ENCODE assay signal across 1 cellular context in genomic region chr7:23531794-23532489, GRCh38.
TF ChIP-seq lines count a peak whose summit lies in the region.

Gene TRA2A, minus strand, starts transcription at chr7:23531981. Its CDS starts 157 bp downstream, at chr7:23531824.

TF ChIP-seq in HepG2, 621 proteins besides CTCF, POLR2A, EP300 and RAD21 (continued from another document and continues in another):
- no peak for TF ChIP-seq TAF15 (IDR thresholded peaks at IDR 0.05; ENCODE audit: low read depth, low read length, poor library complexity, severe bottlenecking)
- no peak for TF ChIP-seq ZNF260 (CRISPR knock-in tag; IDR thresholded peaks at IDR 0.05; ENCODE audit: borderline replicate concordance, low read depth)
- TF ChIP-seq ZNF343 (CRISPR knock-in tag; IDR thresholded peaks at IDR 0.05): no peak
- TF ChIP-seq ZNF430 (CRISPR knock-in tag; IDR thresholded peaks at IDR 0.05): peak; percentile 69
- TF ChIP-seq ZNF44 (CRISPR knock-in tag; IDR thresholded peaks at IDR 0.05): no peak
- peak; percentile 53; the same call in 1 of the 2 replicates for TF ChIP-seq ZNF124 (CRISPR knock-in tag; IDR thresholded peaks at IDR 0.05)
- TF ChIP-seq TEF (CRISPR knock-in tag; IDR thresholded peaks at IDR 0.05): 0 out of 2 replicates have a peak, but pooled peaks have one; percentile 61
- TF ChIP-seq ZNF704 (CRISPR knock-in tag; IDR thresholded peaks at IDR 0.05; ENCODE audit: borderline replicate concordance): peak; percentile 45; the same call in 1 of the 2 replicates
- TF ChIP-seq ZKSCAN8 (CRISPR knock-in tag; IDR thresholded peaks at IDR 0.05; ENCODE audit: borderline replicate concordance): peak; percentile 46; the same call in 1 of the 2 replicates
- TF ChIP-seq ZNF160 (CRISPR knock-in tag; IDR thresholded peaks at IDR 0.05): peak; percentile 75; the same call in 1 of the 2 replicates
- peak; percentile 59; the same call in 1 of the 2 replicates for TF ChIP-seq ETV5 (CRISPR knock-in tag; IDR thresholded peaks at IDR 0.05; ENCODE audit: borderline replicate concordance)
- TF ChIP-seq ZSCAN31 (CRISPR knock-in tag; IDR thresholded peaks at IDR 0.05; ENCODE audit: low read depth): 0 out of 2 replicates have a peak, but pooled peaks have one; percentile 32
- no peak; the same call in 1 of the 2 replicates for TF ChIP-seq ZNF563 (CRISPR knock-in tag; IDR thresholded peaks at IDR 0.05)
- TF ChIP-seq ZBTB39 (CRISPR knock-in tag; IDR thresholded peaks at IDR 0.05): 0 out of 2 replicates have a peak, but pooled peaks have one; percentile 52
- TF ChIP-seq ZNF7 (CRISPR knock-in tag; IDR thresholded peaks at IDR 0.05): no peak
- TF ChIP-seq ZNF276 (CRISPR knock-in tag; IDR thresholded peaks at IDR 0.05; ENCODE audit: low read depth): no peak
- TF ChIP-seq, protein P1, sequence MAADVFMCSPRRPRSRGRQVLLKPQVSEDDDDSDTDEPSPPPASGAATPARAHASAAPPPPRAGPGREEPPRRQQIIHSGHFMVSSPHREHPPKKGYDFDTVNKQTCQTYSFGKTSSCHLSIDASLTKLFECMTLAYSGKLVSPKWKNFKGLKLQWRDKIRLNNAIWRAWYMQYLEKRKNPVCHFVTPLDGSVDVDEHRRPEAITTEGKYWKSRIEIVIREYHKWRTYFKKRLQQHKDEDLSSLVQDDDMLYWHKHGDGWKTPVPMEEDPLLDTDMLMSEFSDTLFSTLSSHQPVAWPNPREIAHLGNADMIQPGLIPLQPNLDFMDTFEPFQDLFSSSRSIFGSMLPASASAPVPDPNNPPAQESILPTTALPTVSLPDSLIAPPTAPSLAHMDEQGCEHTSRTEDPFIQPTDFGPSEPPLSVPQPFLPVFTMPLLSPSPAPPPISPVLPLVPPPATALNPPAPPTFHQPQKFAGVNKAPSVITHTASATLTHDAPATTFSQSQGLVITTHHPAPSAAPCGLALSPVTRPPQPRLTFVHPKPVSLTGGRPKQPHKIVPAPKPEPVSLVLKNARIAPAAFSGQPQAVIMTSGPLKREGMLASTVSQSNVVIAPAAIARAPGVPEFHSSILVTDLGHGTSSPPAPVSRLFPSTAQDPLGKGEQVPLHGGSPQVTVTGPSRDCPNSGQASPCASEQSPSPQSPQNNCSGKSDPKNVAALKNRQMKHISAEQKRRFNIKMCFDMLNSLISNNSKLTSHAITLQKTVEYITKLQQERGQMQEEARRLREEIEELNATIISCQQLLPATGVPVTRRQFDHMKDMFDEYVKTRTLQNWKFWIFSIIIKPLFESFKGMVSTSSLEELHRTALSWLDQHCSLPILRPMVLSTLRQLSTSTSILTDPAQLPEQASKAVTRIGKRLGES (CRISPR knock-in tag; IDR thresholded peaks at IDR 0.05; ENCODE audit: borderline replicate concordance): peak; percentile 62; the same call in 1 of the 2 replicates
- no peak; the same call in 1 of the 2 replicates for TF ChIP-seq ZNF558 (CRISPR knock-in tag; IDR thresholded peaks at IDR 0.05; ENCODE audit: borderline replicate concordance)
- TF ChIP-seq HOXD1 (CRISPR knock-in tag; IDR thresholded peaks at IDR 0.05): peak; percentile 83; the same call in 1 of the 2 replicates
- TF ChIP-seq, protein P2, sequence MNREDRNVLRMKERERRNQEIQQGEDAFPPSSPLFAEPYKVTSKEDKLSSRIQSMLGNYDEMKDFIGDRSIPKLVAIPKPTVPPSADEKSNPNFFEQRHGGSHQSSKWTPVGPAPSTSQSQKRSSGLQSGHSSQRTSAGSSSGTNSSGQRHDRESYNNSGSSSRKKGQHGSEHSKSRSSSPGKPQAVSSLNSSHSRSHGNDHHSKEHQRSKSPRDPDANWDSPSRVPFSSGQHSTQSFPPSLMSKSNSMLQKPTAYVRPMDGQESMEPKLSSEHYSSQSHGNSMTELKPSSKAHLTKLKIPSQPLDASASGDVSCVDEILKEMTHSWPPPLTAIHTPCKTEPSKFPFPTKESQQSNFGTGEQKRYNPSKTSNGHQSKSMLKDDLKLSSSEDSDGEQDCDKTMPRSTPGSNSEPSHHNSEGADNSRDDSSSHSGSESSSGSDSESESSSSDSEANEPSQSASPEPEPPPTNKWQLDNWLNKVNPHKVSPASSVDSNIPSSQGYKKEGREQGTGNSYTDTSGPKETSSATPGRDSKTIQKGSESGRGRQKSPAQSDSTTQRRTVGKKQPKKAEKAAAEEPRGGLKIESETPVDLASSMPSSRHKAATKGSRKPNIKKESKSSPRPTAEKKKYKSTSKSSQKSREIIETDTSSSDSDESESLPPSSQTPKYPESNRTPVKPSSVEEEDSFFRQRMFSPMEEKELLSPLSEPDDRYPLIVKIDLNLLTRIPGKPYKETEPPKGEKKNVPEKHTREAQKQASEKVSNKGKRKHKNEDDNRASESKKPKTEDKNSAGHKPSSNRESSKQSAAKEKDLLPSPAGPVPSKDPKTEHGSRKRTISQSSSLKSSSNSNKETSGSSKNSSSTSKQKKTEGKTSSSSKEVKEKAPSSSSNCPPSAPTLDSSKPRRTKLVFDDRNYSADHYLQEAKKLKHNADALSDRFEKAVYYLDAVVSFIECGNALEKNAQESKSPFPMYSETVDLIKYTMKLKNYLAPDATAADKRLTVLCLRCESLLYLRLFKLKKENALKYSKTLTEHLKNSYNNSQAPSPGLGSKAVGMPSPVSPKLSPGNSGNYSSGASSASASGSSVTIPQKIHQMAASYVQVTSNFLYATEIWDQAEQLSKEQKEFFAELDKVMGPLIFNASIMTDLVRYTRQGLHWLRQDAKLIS (CRISPR knock-in tag; IDR thresholded peaks at IDR 0.05): no peak
- peak; percentile 95; the same call in 1 of the 2 replicates for TF ChIP-seq ZNF766 (CRISPR knock-in tag; IDR thresholded peaks at IDR 0.05; ENCODE audit: borderline replicate concordance)
- TF ChIP-seq KAT8 (CRISPR knock-in tag; IDR thresholded peaks at IDR 0.05): peak; percentile 82
- TF ChIP-seq AKAP8 (CRISPR knock-in tag; IDR thresholded peaks at IDR 0.05): no peak
- TF ChIP-seq ZNF776 (CRISPR knock-in tag; IDR thresholded peaks at IDR 0.05): peak; percentile 41; the same call in 1 of the 2 replicates
- peak; percentile 82 for TF ChIP-seq ZBTB21 (CRISPR knock-in tag; IDR thresholded peaks at IDR 0.05)
- no peak for TF ChIP-seq ZNF569 (CRISPR knock-in tag; IDR thresholded peaks at IDR 0.05; ENCODE audit: borderline replicate concordance)
- TF ChIP-seq ZNF672 (CRISPR knock-in tag; IDR thresholded peaks at IDR 0.05): no peak
- TF ChIP-seq ZBTB10 (CRISPR knock-in tag; IDR thresholded peaks at IDR 0.05; ENCODE audit: borderline replicate concordance): 0 out of 2 replicates have a peak, but pooled peaks have one; percentile 18
- TF ChIP-seq, protein P3, sequence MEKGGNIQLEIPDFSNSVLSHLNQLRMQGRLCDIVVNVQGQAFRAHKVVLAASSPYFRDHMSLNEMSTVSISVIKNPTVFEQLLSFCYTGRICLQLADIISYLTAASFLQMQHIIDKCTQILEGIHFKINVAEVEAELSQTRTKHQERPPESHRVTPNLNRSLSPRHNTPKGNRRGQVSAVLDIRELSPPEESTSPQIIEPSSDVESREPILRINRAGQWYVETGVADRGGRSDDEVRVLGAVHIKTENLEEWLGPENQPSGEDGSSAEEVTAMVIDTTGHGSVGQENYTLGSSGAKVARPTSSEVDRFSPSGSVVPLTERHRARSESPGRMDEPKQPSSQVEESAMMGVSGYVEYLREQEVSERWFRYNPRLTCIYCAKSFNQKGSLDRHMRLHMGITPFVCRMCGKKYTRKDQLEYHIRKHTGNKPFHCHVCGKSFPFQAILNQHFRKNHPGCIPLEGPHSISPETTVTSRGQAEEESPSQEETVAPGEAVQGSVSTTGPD (CRISPR knock-in tag; IDR thresholded peaks at IDR 0.05): 0 out of 2 replicates have a peak, but pooled peaks have one; percentile 50
- TF ChIP-seq ATF7-NPFF (CRISPR knock-in tag; IDR thresholded peaks at IDR 0.05; ENCODE audit: low read depth): peak; percentile 63
- TF ChIP-seq ZNF564 (CRISPR knock-in tag; IDR thresholded peaks at IDR 0.05): 0 out of 2 replicates have a peak, but pooled peaks have one; percentile 51
- TF ChIP-seq RNF219 (CRISPR knock-in tag; IDR thresholded peaks at IDR 0.05): 0 out of 2 replicates have a peak, but pooled peaks have one; percentile 36
- peak; percentile 93 for TF ChIP-seq SAP130 (CRISPR knock-in tag; IDR thresholded peaks at IDR 0.05; ENCODE audit: low read depth)
- peak; percentile 97 for TF ChIP-seq YY1 (IDR thresholded peaks at IDR 0.05; ENCODE audit: insufficient read depth, insufficient replicate concordance, low read depth, low read length)
- TF ChIP-seq ZNF576 (CRISPR knock-in tag; IDR thresholded peaks at IDR 0.05): peak; percentile 72; the same call in 1 of the 2 replicates
- 0 out of 2 replicates have a peak, but pooled peaks have one; percentile 33 for TF ChIP-seq PHF20 (CRISPR knock-in tag; IDR thresholded peaks at IDR 0.05)
